11 cellular contexts compared by ENCODE assay signal in the genomic region with DNA sequence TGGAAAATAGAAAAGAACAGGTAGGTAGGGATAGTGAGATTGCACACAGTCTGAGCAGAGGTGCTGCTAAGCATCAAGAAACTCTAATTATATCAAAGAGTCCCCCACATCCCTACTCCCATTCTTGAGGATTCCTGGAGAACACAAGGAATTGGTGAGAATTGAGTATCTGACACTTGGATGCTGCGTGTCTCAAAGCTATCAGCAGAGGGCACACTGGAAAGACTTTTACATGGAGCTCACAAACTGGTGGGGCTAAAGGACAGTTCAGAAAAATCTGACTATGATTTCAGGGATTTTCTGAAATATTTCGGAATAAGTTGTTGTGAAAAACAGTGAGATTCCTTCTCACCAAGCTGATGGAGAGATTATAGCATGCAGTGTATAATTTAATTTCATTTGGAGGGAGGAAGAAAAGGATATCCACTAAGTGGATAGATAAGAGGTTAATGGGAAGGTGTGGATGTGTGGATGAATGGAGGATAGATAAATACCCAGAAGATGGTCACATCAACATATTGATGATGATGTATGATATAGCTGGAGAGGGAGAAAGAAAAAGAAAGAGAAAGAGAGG.
DNase-seq lines count a peak whose midpoint lies in the region; ATAC-seq and TF ChIP-seq lines count a peak whose summit lies in the region.
"Had no signal": no experiment of that assay in that cellular context is flagged by ENCODE, and none has a peak within 500 bp of the region (broad histone marks: within the 10 kb centered on the region; RNA-seq: fewer than 3 reads in every experiment).

No MANE protein-coding gene starts in this region.

- no peaks in the 10 kb centered on the region for H3K9me3 Mint-ChIP-seq in endothelial cell (ENCODE audit: unreplicated experiment)
- H3K9me3 Mint-ChIP-seq in activated CD8-positive, alpha-beta T cell treated with anti-CD3 and anti-CD28 coated beads, Interleukin-2, amount 10 ng/mL, durations not matched to agents 7 days and 5 days (ENCODE audit: insufficient read depth): no peaks in the 10 kb centered on the region

- WGBS in smooth muscle cell (ENCODE audit: low lambda C conversion rate): 30% methylated on average over 2 of the region's 2 CpGs

- no peak overlapping the region for H2AFZ ChIP-seq in smooth muscle cell (ENCODE audit: low read depth)

- POLR2A ChIA-PET in activated CD8-positive, alpha-beta T cell treated with anti-CD3 and anti-CD28 coated beads, Interleukin-2, amount 10 ng/mL, durations not matched to agents 7 days and 5 days (lab: Charles Lee): no interaction called here

- CTCF ChIA-PET in activated CD8-positive, alpha-beta T cell treated with anti-CD3 and anti-CD28 coated beads, Interleukin-2, amount 10 ng/mL, durations not matched to agents 7 days and 5 days (lab: Charles Lee): no interaction called here

- no peaks in the 10 kb centered on the region for H3K9me3 ChIP-seq in smooth muscle cell (replicated peaks; ENCODE audit: low read depth)

- no peaks in the 10 kb centered on the region for H3F3A ChIP-seq in smooth muscle cell (ENCODE audit: low read depth)

- peaks cover 1% of the 10 kb centered on the region for H3K27me3 Mint-ChIP-seq in endothelial cell (ENCODE audit: unreplicated experiment)
- H3K27me3 Mint-ChIP-seq in activated CD8-positive, alpha-beta T cell treated with anti-CD3 and anti-CD28 coated beads, Interleukin-2, amount 10 ng/mL, durations not matched to agents 7 days and 5 days (ENCODE audit: low read depth): no peaks in the 10 kb centered on the region

- H3K4me1 ChIP-seq in smooth muscle cell (ENCODE audit: low read depth): no peaks in the 10 kb centered on the region

- H3K4me1 Mint-ChIP-seq in endothelial cell (ENCODE audit: unreplicated experiment): no peaks in the 10 kb centered on the region
- H3K4me1 Mint-ChIP-seq in activated CD8-positive, alpha-beta T cell treated with anti-CD3 and anti-CD28 coated beads, Interleukin-2, amount 10 ng/mL, durations not matched to agents 7 days and 5 days (ENCODE audit: low read depth): no peaks in the 10 kb centered on the region

- peak; percentile 32 for TF ChIP-seq CTCF in endothelial cell (IDR thresholded peaks at IDR 0.05; ENCODE audit: unreplicated experiment)
- peak; percentile 55 for TF ChIP-seq CTCF in smooth muscle cell (IDR thresholded peaks at IDR 0.05; ENCODE audit: borderline replicate concordance, insufficient read depth, poor library complexity, severe bottlenecking)

- H3K4me2 ChIP-seq in smooth muscle cell: no peak overlapping the region
- H3K4me2 ChIP-seq: KMS-11 had no signal

- ATAC-seq in activated CD8-positive, alpha-beta T cell treated with anti-CD3 and anti-CD28 coated beads, Interleukin-2, amount 10 ng/mL, durations not matched to agents 7 days and 5 days: no peak
- ATAC-seq: activated T-cell treated with anti-CD3 and anti-CD28 coated beads, Interleukin-2, amount 50 U/mL, for 4 hours had no signal

- H3K36me3 ChIP-seq in smooth muscle cell (ENCODE audit: low read depth): no peaks in the 10 kb centered on the region

- H3K4me3 Mint-ChIP-seq in endothelial cell (ENCODE audit: unreplicated experiment): no peak overlapping the region
- H3K4me3 Mint-ChIP-seq in activated CD8-positive, alpha-beta T cell treated with anti-CD3 and anti-CD28 coated beads, Interleukin-2, amount 10 ng/mL, durations not matched to agents 7 days and 5 days: no peak overlapping the region
- H3K4me3 Mint-ChIP-seq: activated T-cell treated with anti-CD3 and anti-CD28 coated beads, Interleukin-2, amount 50 U/mL, for 4 hours had no signal

- H3K36me3 Mint-ChIP-seq in endothelial cell (ENCODE audit: low read depth, unreplicated experiment): no peaks in the 10 kb centered on the region
- no peaks in the 10 kb centered on the region for H3K36me3 Mint-ChIP-seq in activated CD8-positive, alpha-beta T cell treated with anti-CD3 and anti-CD28 coated beads, Interleukin-2, amount 10 ng/mL, durations not matched to agents 7 days and 5 days (ENCODE audit: low read depth)

- H3K9ac ChIP-seq in smooth muscle cell (ENCODE audit: low read depth): no peak overlapping the region
- H3K9ac ChIP-seq: KMS-11 had no signal

- no peak overlapping the region for H3K27ac ChIP-seq in smooth muscle cell (ENCODE audit: low read depth)
- H3K27ac ChIP-seq: coronary artery, KMS-11 had no signal

- no peaks in the 10 kb centered on the region for H3K27me3 ChIP-seq in smooth muscle cell (ENCODE audit: low read depth)

- H3K4me3 ChIP-seq in smooth muscle cell: no peak overlapping the region
- H3K4me3 ChIP-seq: coronary artery had no signal

- no peak overlapping the region for H3K27ac Mint-ChIP-seq in endothelial cell (ENCODE audit: unreplicated experiment)
- no peak overlapping the region for H3K27ac Mint-ChIP-seq in activated CD8-positive, alpha-beta T cell treated with anti-CD3 and anti-CD28 coated beads, Interleukin-2, amount 10 ng/mL, durations not matched to agents 7 days and 5 days

- no peaks in the 10 kb centered on the region for H4K20me1 ChIP-seq in smooth muscle cell (ENCODE audit: low read depth)

- no peaks in the 10 kb centered on the region for H3K79me2 ChIP-seq in smooth muscle cell (ENCODE audit: low read depth)

- peak; percentile 16 for DNase-seq in NCI-H510A treated with DMSO at 0.1 percent for 48 hours (lab: John Stamatoyannopoulos, UW)
- DNase-seq in NCI-H510A (lab: John Stamatoyannopoulos, UW): no peak
- peak; percentile 21 to 26 for DNase-seq in NCI-H1930 (lab: John Stamatoyannopoulos, UW)
- peak; percentile 24 for DNase-seq in endothelial cell (ENCODE audit: low spot score)
- DNase-seq in smooth muscle cell (lab: John Stamatoyannopoulos, UW; ENCODE audit: unreplicated experiment): no peak
- no peak for DNase-seq in activated CD8-positive, alpha-beta T cell treated with anti-CD3 and anti-CD28 coated beads, Interleukin-2, amount 10 ng/mL, durations not matched to agents 7 days and 5 days
- DNase-seq in stimulated activated CD4-positive, alpha-beta T cell treated with anti-CD3 and anti-CD28 coated beads, Interleukin-2, amount 100 ng/mL, for 24 hours: no peak
- DNase-seq in GOT3 (lab: John Stamatoyannopoulos, UW): no peak
- DNase-seq: activated T-cell treated with anti-CD3 and anti-CD28 coated beads, Interleukin-2, amount 50 U/mL, for 4 hours had no signal

Comparison
In these comparisons a context has a peak if more than half of its experiments do, and no peak if none do; other contexts are left out.
1. DNase-seq: peak in NCI-H510A treated with DMSO at 0.1 percent for 48 hours (single experiment), NCI-H1930 (2 of 2) and endothelial cell (single experiment); none in NCI-H510A (single experiment), smooth muscle cell (single experiment), activated CD8-positive, alpha-beta T cell treated with anti-CD3 and anti-CD28 coated beads, Interleukin-2, amount 10 ng/mL, durations not matched to agents 7 days and 5 days (single experiment), stimulated activated CD4-positive, alpha-beta T cell treated with anti-CD3 and anti-CD28 coated beads, Interleukin-2, amount 100 ng/mL, for 24 hours (0 of 2) and GOT3 (single experiment).